In the genomic region with DNA sequence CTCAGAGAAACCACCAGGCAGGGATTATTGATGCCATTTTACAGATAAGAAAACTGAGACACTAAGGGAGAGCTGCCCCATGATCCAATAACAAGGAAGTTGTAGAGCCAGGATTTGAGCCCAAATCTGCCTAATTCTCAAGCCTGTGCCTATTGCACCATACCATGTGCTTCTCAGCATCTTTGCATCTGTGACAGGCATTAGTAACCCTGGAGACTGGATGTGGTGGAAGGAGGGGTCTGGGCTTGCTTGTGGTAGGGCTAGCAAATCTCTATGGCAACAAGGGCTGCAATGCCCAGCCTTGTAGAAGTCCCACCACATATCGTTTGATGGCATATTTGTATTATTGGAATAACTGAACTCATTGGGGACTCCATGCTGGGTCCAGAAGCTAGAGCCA, we compare ENCODE assay signal across 28 cellular contexts. TPM values are rescaled to one million over a fixed set of nuclear protein-coding genes. Genes with fewer than 3 reads are reported as not detected.
"Had no signal": no experiment of that assay in that cellular context is flagged by ENCODE, and none has a peak within 500 bp of the region (broad histone marks: within the 10 kb centered on the region; RNA-seq: fewer than 3 reads in every experiment).

No MANE protein-coding gene starts in this region.

- H3K4me1 ChIP-seq: neural progenitor cell, psoas muscle, right lobe of liver, transverse colon, uterus had no signal

- H3K27ac ChIP-seq: neural progenitor cell, ovary, parathyroid adenoma, psoas muscle, right lobe of liver, stomach, tibial artery, transverse colon, upper lobe of right lung, uterus had no signal

- H3K4me3 Mint-ChIP-seq: naive thymus-derived CD8-positive, alpha-beta T cell; natural killer cell treated with Interleukin-12 subunit alpha and Interleukin-12 subunit beta and Interleukin-15 and Interleukin-18, amount 100 ng/mL, for 72 hours; nephron progenitor cell; neural progenitor cell; stimulated activated effector memory CD8-positive, alpha-beta T cell treated with anti-CD3 and anti-CD28 coated beads, Interleukin-12 subunit alpha, Interleukin-12 subunit beta, amount 100 ng/mL, for 72 hours; stimulated activated naive B cell treated with anti-CD40 and anti-IgM and Interleukin-4, amounts not matched to agents 10 μg/mL and 1 μg/mL and 100 μg/mL, for 72 hours; stimulated activated naive CD8-positive, alpha-beta T cell treated with anti-CD3 and anti-CD28 coated beads, Interleukin-15, Interleukin-2, amounts not matched to agents 100 ng/mL and 50 ng/mL, for 24 hours; type B pancreatic cell had no signal

- H3K36me3 Mint-ChIP-seq: naive thymus-derived CD8-positive, alpha-beta T cell; natural killer cell treated with Interleukin-12 subunit alpha and Interleukin-12 subunit beta and Interleukin-15 and Interleukin-18, amount 100 ng/mL, for 72 hours; neural progenitor cell; stimulated activated effector memory CD8-positive, alpha-beta T cell treated with anti-CD3 and anti-CD28 coated beads, Interleukin-12 subunit alpha, Interleukin-12 subunit beta, amount 100 ng/mL, for 72 hours; stimulated activated naive B cell treated with anti-CD40 and anti-IgM and Interleukin-4, amounts not matched to agents 10 μg/mL and 1 μg/mL and 100 μg/mL, for 72 hours had no signal

- H3K79me2 ChIP-seq: parathyroid adenoma had no signal

- H2AFZ ChIP-seq: neural progenitor cell, parathyroid adenoma had no signal

- H3K36me3 ChIP-seq: neural progenitor cell, ovary, right lobe of liver, sigmoid colon, stomach, tibial artery, transverse colon, upper lobe of right lung, uterus had no signal

- H3K9me3 ChIP-seq: ovary, psoas muscle, right lobe of liver, sigmoid colon, stomach, tibial artery, transverse colon, upper lobe of right lung, uterus had no signal

- H3K9me3 Mint-ChIP-seq: naive thymus-derived CD8-positive, alpha-beta T cell; natural killer cell treated with Interleukin-12 subunit alpha and Interleukin-12 subunit beta and Interleukin-15 and Interleukin-18, amount 100 ng/mL, for 72 hours; stimulated activated effector memory CD8-positive, alpha-beta T cell treated with anti-CD3 and anti-CD28 coated beads, Interleukin-12 subunit alpha, Interleukin-12 subunit beta, amount 100 ng/mL, for 72 hours; stimulated activated naive B cell treated with anti-CD40 and anti-IgM and Interleukin-4, amounts not matched to agents 10 μg/mL and 1 μg/mL and 100 μg/mL, for 72 hours; stimulated activated naive CD8-positive, alpha-beta T cell treated with anti-CD3 and anti-CD28 coated beads, Interleukin-15, Interleukin-2, amounts not matched to agents 100 ng/mL and 50 ng/mL, for 24 hours; type B pancreatic cell had no signal

- H3K4me2 ChIP-seq: neural progenitor cell had no signal

- H3K27me3 ChIP-seq: neural progenitor cell, ovary, right lobe of liver, sigmoid colon, tibial artery, transverse colon, upper lobe of right lung, uterus had no signal

- DNase-seq: naive thymus-derived CD8-positive, alpha-beta T cell; nephron progenitor cell; occipital lobe; ovary; posterior cingulate gyrus; psoas muscle; right cardiac atrium; right lobe of liver; sigmoid colon; small intestine; stimulated activated CD4-positive, alpha-beta T cell treated with anti-CD3 and anti-CD28 coated beads, Interleukin-15, amount 100 ng/mL, for 24 hours; stimulated activated CD4-positive, alpha-beta T cell treated with anti-CD3 and anti-CD28 coated beads, Interleukin-2, amount 100 ng/mL, for 24 hours; stimulated activated CD4-positive, alpha-beta T cell treated with anti-CD3 and anti-CD28 coated beads, Interleukin-2, amount 100 ng/mL, for 48 hours; stimulated activated CD4-positive, alpha-beta T cell treated with anti-CD3 and anti-CD28 coated beads, Interleukin-4, amount 100 ng/mL, for 24 hours; stimulated activated naive B cell treated with anti-CD40 and anti-IgM and Interleukin-4, amounts not matched to agents 10 μg/mL and 1 μg/mL and 100 μg/mL, for 72 hours; stimulated activated naive CD4-positive, alpha-beta T cell treated with Interleukin-2 at 50 U/mL for 16 hours; stomach; tibial artery; transverse colon; upper lobe of right lung; uterus had no signal

- H3K4me3 ChIP-seq: neural progenitor cell, ovary, psoas muscle, right lobe of liver, sigmoid colon, stomach, tibial artery, transverse colon, upper lobe of right lung, uterus had no signal

- H3K27ac Mint-ChIP-seq: naive thymus-derived CD8-positive, alpha-beta T cell; natural killer cell treated with Interleukin-12 subunit alpha and Interleukin-12 subunit beta and Interleukin-15 and Interleukin-18, amount 100 ng/mL, for 72 hours; nephron progenitor cell; neural progenitor cell; progenitor cell of endocrine pancreas; stimulated activated effector memory CD8-positive, alpha-beta T cell treated with anti-CD3 and anti-CD28 coated beads, Interleukin-12 subunit alpha, Interleukin-12 subunit beta, amount 100 ng/mL, for 72 hours; stimulated activated naive B cell treated with anti-CD40 and anti-IgM and Interleukin-4, amounts not matched to agents 10 μg/mL and 1 μg/mL and 100 μg/mL, for 72 hours; stimulated activated naive CD8-positive, alpha-beta T cell treated with anti-CD3 and anti-CD28 coated beads, Interleukin-15, Interleukin-2, amounts not matched to agents 100 ng/mL and 50 ng/mL, for 24 hours; type B pancreatic cell had no signal

- ATAC-seq: naive thymus-derived CD8-positive, alpha-beta T cell; natural killer cell treated with Interleukin-12 subunit alpha and Interleukin-12 subunit beta and Interleukin-15 and Interleukin-18, amount 100 ng/mL, for 72 hours; psoas muscle; right cardiac atrium; right lobe of liver; stimulated activated effector memory CD8-positive, alpha-beta T cell treated with anti-CD3 and anti-CD28 coated beads, Interleukin-12 subunit alpha, Interleukin-12 subunit beta, amount 100 ng/mL, for 72 hours; stimulated activated naive B cell treated with anti-CD40 and anti-IgM and Interleukin-4, amounts not matched to agents 10 μg/mL and 1 μg/mL and 100 μg/mL, for 72 hours; upper lobe of right lung had no signal

- H3K9ac ChIP-seq: neural progenitor cell, parathyroid adenoma had no signal

RNA-seq across cellular contexts. Expression of gene RTL5, which starts 58.1 kb away (rescaled TPM):
- polyA plus RNA-seq: naive thymus-derived CD8-positive, alpha-beta T cell had no signal
